1 cellular context compared by ENCODE assay signal in genomic region chr18:47030887-47031286, GRCh38. TPM values are rescaled to one million over a fixed set of nuclear protein-coding genes. Genes with fewer than 3 reads are reported as not detected.
"Had no signal": no experiment of that assay in that cellular context is flagged by ENCODE, and none has a peak within 500 bp of the region (broad histone marks: within the 10 kb centered on the region; RNA-seq: fewer than 3 reads in every experiment).

No MANE protein-coding gene starts in this region.

RNA-seq across cellular contexts. Expression of gene ELOA2, which starts 4.5 kb away (rescaled TPM):
- total RNA-seq: GM12878 had no signal
- polyA plus RNA-seq: GM12878 had no signal
